In the genomic region with DNA sequence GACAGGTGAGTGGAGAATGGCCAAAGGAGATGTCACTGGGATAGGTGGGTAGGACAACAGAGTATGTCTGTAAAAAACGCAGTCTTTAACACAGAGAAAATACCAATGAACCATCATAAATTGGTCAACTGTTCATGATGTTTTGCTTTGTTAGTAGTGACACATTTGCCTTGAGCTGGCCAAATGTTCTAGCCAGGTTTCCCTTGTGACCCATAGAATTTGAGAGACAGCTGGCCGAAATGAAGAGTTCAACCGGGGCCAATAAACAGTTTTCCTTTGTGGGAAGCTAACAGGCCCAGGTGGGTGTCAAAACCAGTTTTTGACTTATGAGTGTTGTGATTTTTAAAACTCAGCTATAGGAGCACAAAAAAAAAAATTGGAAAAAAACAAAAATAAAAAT, we compare ENCODE assay signal across 15 cellular contexts.
DNase-seq lines count a peak whose midpoint lies in the region; ATAC-seq, FAIRE-seq and TF ChIP-seq lines count a peak whose summit lies in the region.
"Had no signal": no experiment of that assay in that cellular context is flagged by ENCODE, and none has a peak within 500 bp of the region (broad histone marks: within the 10 kb centered on the region; RNA-seq: fewer than 3 reads in every experiment).

No MANE protein-coding gene starts in this region.

- TF ChIP-seq POLR2A in A549 (IDR thresholded peaks at IDR 0.05; ENCODE audit: low read length) = no peak

- TF ChIP-seq CTCF in A549 (IDR thresholded peaks at IDR 0.05) = no peak
- no peak for TF ChIP-seq CTCF in brain (conservative IDR thresholded peaks at IDR 0.05)
- TF ChIP-seq CTCF in right atrium auricular region (IDR thresholded peaks at IDR 0.05) = no peak
- no peak for TF ChIP-seq CTCF in psoas muscle (IDR thresholded peaks at IDR 0.05)

- H3K27me3 ChIP-seq in right atrium auricular region = no peaks in the 10 kb centered on the region
- no peaks in the 10 kb centered on the region for H3K27me3 ChIP-seq in psoas muscle (ENCODE audit: insufficient read depth in 3 of 3, low read length in 2 of 3)
- H3K27me3 ChIP-seq: upper lobe of left lung had no signal

- peaks cover 22% of the 10 kb centered on the region for H3K4me1 ChIP-seq in A549
- H3K4me1 ChIP-seq in right atrium auricular region = peaks cover 0 to 22% of the 10 kb centered on the region in 2 donors
- peaks cover 41% of the 10 kb centered on the region for H3K4me1 ChIP-seq in psoas muscle
- H3K4me1 ChIP-seq: upper lobe of left lung had no signal

- 0 out of 3 replicates have a peak overlapping the region, but pooled peaks have one; percentile 19 for H3K4me2 ChIP-seq in A549

- H3K4me3 ChIP-seq in A549 (no peak overlapping the region), right atrium auricular region (no peak overlapping the region), psoas muscle (peak overlapping the region; percentile 24)
- H3K4me3 ChIP-seq: upper lobe of left lung had no signal

- no peaks in the 10 kb centered on the region for H3K9me3 Mint-ChIP-seq in brain
- H3K9me3 Mint-ChIP-seq in T-helper 2 cell treated with Interferon-gamma antibody and Interleukin-4, amounts not matched to agents 5 μg/mL and 100 μg/mL, for 36 hours = no peaks in the 10 kb centered on the region
- H3K9me3 Mint-ChIP-seq: CD8-positive, alpha-beta T cell had no signal

- DNase-seq in A549 (ENCODE audit: low read depth in 1 of 2, low spot score in 1 of 2) = no peak
- no peak for DNase-seq in right atrium auricular region (ENCODE audit: low spot score)
- DNase-seq in psoas muscle = no peak
- DNase-seq in GM19239 (ENCODE audit: insufficient read length, low spot score) = no peak
- no peak for DNase-seq in T-helper 2 cell treated with Interferon-gamma antibody and Interleukin-4, amounts not matched to agents 5 μg/mL and 100 μg/mL, for 36 hours (ENCODE audit: low spot score)
- no peak for DNase-seq in SW480 (ENCODE audit: low spot score)
- DNase-seq: activated naive CD4-positive, alpha-beta T cell treated with Interleukin-2 at 50 U/mL for 16 hours; CD8-positive, alpha-beta T cell; erythroblast; HCEC 1CT; KG1; NCI-H2081 treated with DMSO at 0.1 percent for 48 hours; upper lobe of left lung had no signal

- H3K4me3 Mint-ChIP-seq in brain = peak overlapping the region in 1 of 5 experiments; percentile 57
- no peak overlapping the region for H3K4me3 Mint-ChIP-seq in T-helper 2 cell treated with Interferon-gamma antibody and Interleukin-4, amounts not matched to agents 5 μg/mL and 100 μg/mL, for 36 hours
- H3K4me3 Mint-ChIP-seq: CD8-positive, alpha-beta T cell had no signal

- peaks cover 65% of the 10 kb centered on the region for H3K36me3 Mint-ChIP-seq in brain
- peaks cover 7% of the 10 kb centered on the region for H3K36me3 Mint-ChIP-seq in T-helper 2 cell treated with Interferon-gamma antibody and Interleukin-4, amounts not matched to agents 5 μg/mL and 100 μg/mL, for 36 hours (ENCODE audit: low read depth)

- no peak for FAIRE-seq in A549 (lab: Jason Lieb, UNC)
- FAIRE-seq in GM19239 (lab: Jason Lieb, UNC) = no peak

- H3K27ac Mint-ChIP-seq in brain = peak overlapping the region in 4 of 5 experiments; percentile 62 to 92 (median 91)
- no peak overlapping the region for H3K27ac Mint-ChIP-seq in T-helper 2 cell treated with Interferon-gamma antibody and Interleukin-4, amounts not matched to agents 5 μg/mL and 100 μg/mL, for 36 hours
- H3K27ac Mint-ChIP-seq: CD8-positive, alpha-beta T cell had no signal

- peaks cover 63% of the 10 kb centered on the region for H3K36me3 ChIP-seq in right atrium auricular region
- H3K36me3 ChIP-seq in psoas muscle (ENCODE audit: insufficient read depth in 1 of 2, low read depth in 1 of 2) = peaks cover 0 to 61% of the 10 kb centered on the region in 2 donors

- H3K27ac ChIP-seq in A549 = no peak overlapping the region
- peak overlapping the region; percentile 80 to 88 for H3K27ac ChIP-seq in right atrium auricular region
- H3K27ac ChIP-seq in psoas muscle = peak overlapping the region; percentile 94
- H3K27ac ChIP-seq: upper lobe of left lung had no signal

- WGBS in A549 (ENCODE audit: missing lambda C conversion rate) = 83% methylated on average over 3 of the region's 3 CpGs
- 20 to 42% (median 25%) methylated on average over 3 of the region's 3 CpGs for WGBS in psoas muscle, 3 donors

- intact Hi-C loops in psoas muscle (cut with DNase I) = loop anchor here in 1 of 2 donors (1.0 to 2.0 kb wide), 2 partner anchors 61 to 186 kb away; a partner anchor contains a TSS

- POLR2A ChIA-PET in A549 (lab: Yijun Ruan, JAX) = no interaction called here

- no peak for TF ChIP-seq EP300 in A549 (IDR thresholded peaks at IDR 0.05)

- peaks cover 28% of the 10 kb centered on the region for H3K4me1 Mint-ChIP-seq in brain
- no peaks in the 10 kb centered on the region for H3K4me1 Mint-ChIP-seq in T-helper 2 cell treated with Interferon-gamma antibody and Interleukin-4, amounts not matched to agents 5 μg/mL and 100 μg/mL, for 36 hours (ENCODE audit: low read depth)

- CTCF ChIA-PET in A549 (lab: Yijun Ruan, JAX) = interaction anchor here (1.0 to 2.6 kb wide), 8 partner anchors 11 to 192 kb away, joined by 3 to 12 read pairs (median 4); a partner anchor contains a TSS

- TF ChIP-seq RAD21 in A549 (conservative IDR thresholded peaks at IDR 0.05 in 1 of 2, IDR thresholded peaks at IDR 0.05 in 1 of 2) = no peak

- H3K9me3 ChIP-seq in A549 (no peaks in the 10 kb centered on the region), right atrium auricular region (no peaks in the 10 kb centered on the region), psoas muscle (no peaks in the 10 kb centered on the region)
- H3K9me3 ChIP-seq: upper lobe of left lung had no signal

- H3K27me3 Mint-ChIP-seq in brain = no peaks in the 10 kb centered on the region
- H3K27me3 Mint-ChIP-seq in T-helper 2 cell treated with Interferon-gamma antibody and Interleukin-4, amounts not matched to agents 5 μg/mL and 100 μg/mL, for 36 hours (ENCODE audit: low read depth) = no peaks in the 10 kb centered on the region

- ATAC-seq in A549 = no peak
- peak in 3 of 4 donors; percentile 25 to 77 (median 46) for ATAC-seq in psoas muscle
- no peak for ATAC-seq in GM21576 (IDR thresholded peaks at IDR 0.05; ENCODE audit: unreplicated experiment)
- ATAC-seq: CD8-positive, alpha-beta T cell had no signal

TF ChIP-seq in A549, 52 proteins besides CTCF, POLR2A, EP300 and RAD21:
- TF ChIP-seq, protein P1, sequence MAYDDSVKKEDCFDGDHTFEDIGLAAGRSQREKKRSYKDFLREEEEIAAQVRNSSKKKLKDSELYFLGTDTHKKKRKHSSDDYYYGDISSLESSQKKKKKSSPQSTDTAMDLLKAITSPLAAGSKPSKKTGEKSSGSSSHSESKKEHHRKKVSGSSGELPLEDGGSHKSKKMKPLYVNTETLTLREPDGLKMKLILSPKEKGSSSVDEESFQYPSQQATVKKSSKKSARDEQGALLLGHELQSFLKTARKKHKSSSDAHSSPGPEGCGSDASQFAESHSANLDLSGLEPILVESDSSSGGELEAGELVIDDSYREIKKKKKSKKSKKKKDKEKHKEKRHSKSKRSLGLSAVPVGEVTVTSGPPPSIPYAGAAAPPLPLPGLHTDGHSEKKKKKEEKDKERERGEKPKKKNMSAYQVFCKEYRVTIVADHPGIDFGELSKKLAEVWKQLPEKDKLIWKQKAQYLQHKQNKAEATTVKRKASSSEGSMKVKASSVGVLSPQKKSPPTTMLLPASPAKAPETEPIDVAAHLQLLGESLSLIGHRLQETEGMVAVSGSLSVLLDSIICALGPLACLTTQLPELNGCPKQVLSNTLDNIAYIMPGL (CRISPR knock-in tag; IDR thresholded peaks at IDR 0.05; ENCODE audit: borderline replicate concordance) = no peak
- TF ChIP-seq, protein P2, sequence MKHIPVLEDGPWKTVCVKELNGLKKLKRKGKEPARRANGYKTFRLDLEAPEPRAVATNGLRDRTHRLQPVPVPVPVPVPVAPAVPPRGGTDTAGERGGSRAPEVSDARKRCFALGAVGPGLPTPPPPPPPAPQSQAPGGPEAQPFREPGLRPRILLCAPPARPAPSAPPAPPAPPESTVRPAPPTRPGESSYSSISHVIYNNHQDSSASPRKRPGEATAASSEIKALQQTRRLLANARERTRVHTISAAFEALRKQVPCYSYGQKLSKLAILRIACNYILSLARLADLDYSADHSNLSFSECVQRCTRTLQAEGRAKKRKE (CRISPR knock-in tag; IDR thresholded peaks at IDR 0.05; ENCODE audit: low read depth) = no peak
- no peak for TF ChIP-seq CHD4 (IDR thresholded peaks at IDR 0.05; ENCODE audit: borderline replicate concordance)
- TF ChIP-seq NFE2L2 (conservative IDR thresholded peaks at IDR 0.05; ENCODE audit: low read length) = no peak
- TF ChIP-seq CBX8 (IDR thresholded peaks at IDR 0.05) = no peak
- TF ChIP-seq FOXS1 (CRISPR knock-in tag; IDR thresholded peaks at IDR 0.05) = no peak
- no peak for TF ChIP-seq ZSCAN20 (CRISPR knock-in tag; IDR thresholded peaks at IDR 0.05)
- TF ChIP-seq, protein P3, sequence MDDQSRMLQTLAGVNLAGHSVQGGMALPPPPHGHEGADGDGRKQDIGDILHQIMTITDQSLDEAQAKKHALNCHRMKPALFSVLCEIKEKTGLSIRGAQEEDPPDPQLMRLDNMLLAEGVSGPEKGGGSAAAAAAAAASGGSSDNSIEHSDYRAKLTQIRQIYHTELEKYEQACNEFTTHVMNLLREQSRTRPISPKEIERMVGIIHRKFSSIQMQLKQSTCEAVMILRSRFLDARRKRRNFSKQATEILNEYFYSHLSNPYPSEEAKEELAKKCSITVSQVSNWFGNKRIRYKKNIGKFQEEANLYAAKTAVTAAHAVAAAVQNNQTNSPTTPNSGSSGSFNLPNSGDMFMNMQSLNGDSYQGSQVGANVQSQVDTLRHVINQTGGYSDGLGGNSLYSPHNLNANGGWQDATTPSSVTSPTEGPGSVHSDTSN (IDR thresholded peaks at IDR 0.05) = no peak
- no peak for TF ChIP-seq CHD2 (IDR thresholded peaks at IDR 0.05; ENCODE audit: low read length, partially characterized antibody)
- TF ChIP-seq KDM5A (IDR thresholded peaks at IDR 0.05) = no peak
- no peak for TF ChIP-seq NPAS2 (CRISPR knock-in tag; IDR thresholded peaks at IDR 0.05; ENCODE audit: borderline replicate concordance)
- TF ChIP-seq EHF (CRISPR knock-in tag; IDR thresholded peaks at IDR 0.05) = no peak
- TF ChIP-seq MYC (IDR thresholded peaks at IDR 0.05; ENCODE audit: borderline replicate concordance, low read length) = no peak

Comparison
In these comparisons a context has a peak if more than half of its experiments do, and no peak if none do; other contexts are left out.
1. ATAC-seq: peak in psoas muscle (3 of 4); none in A549 (0 of 2) and GM21576 (single experiment).
2. H3K27ac ChIP-seq: peak in right atrium auricular region (2 of 2) and psoas muscle (single experiment); none in A549 (0 of 2).